ENCODE assay signal across 16 cellular contexts in genomic region chr6:24940311-24940917, GRCh38. TPM values are rescaled to one million over a fixed set of nuclear protein-coding genes. Genes with fewer than 3 reads are reported as not detected.
DNase-seq lines count a peak whose midpoint lies in the region; ATAC-seq and TF ChIP-seq lines count a peak whose summit lies in the region.
"Had no signal": no experiment of that assay in that cellular context is flagged by ENCODE, and none has a peak within 500 bp of the region (broad histone marks: within the 10 kb centered on the region; RNA-seq: fewer than 3 reads in every experiment).

No MANE protein-coding gene starts in this region.

- H3K4me1 ChIP-seq in ovary (ENCODE audit: insufficient read depth) (no peaks in the 10 kb centered on the region), left ventricle myocardium inferior (no peaks in the 10 kb centered on the region)
- H3K4me1 ChIP-seq: colonic mucosa had no signal

- peaks cover 15% of the 10 kb centered on the region for H3K36me3 ChIP-seq in SU-DHL-6 (ENCODE audit: low read length)
- no peaks in the 10 kb centered on the region for H3K36me3 ChIP-seq in ovary
- no peaks in the 10 kb centered on the region for H3K36me3 ChIP-seq in left ventricle myocardium inferior
- H3K36me3 ChIP-seq: colonic mucosa, thoracic aorta had no signal

- POLR2A ChIA-PET in activated CD4-positive, alpha-beta T cell treated with anti-CD3 and anti-CD28 coated beads, Interleukin-2, amount 10 ng/mL, durations not matched to agents 7 days and 5 days (lab: Charles Lee): no interaction called here

- H2AFZ ChIP-seq in SU-DHL-6 (ENCODE audit: low read depth, low read length, severe bottlenecking): peak overlapping the region; percentile 2
- H2AFZ ChIP-seq: neural progenitor cell had no signal

- H3K9me3 ChIP-seq in SU-DHL-6 (ENCODE audit: insufficient read depth, low read length) (peaks cover 19% of the 10 kb centered on the region), ovary (no peaks in the 10 kb centered on the region), left ventricle myocardium inferior (replicated peaks) (peaks cover 21% of the 10 kb centered on the region)
- H3K9me3 ChIP-seq: colonic mucosa had no signal

- H3K79me2 ChIP-seq in SU-DHL-6 (ENCODE audit: insufficient read depth, low read length): peaks cover 3% of the 10 kb centered on the region

- peaks cover 79% of the 10 kb centered on the region for H3K36me3 Mint-ChIP-seq in activated CD4-positive, alpha-beta T cell treated with anti-CD3 and anti-CD28 coated beads, Interleukin-2, amount 10 ng/mL, durations not matched to agents 7 days and 5 days (ENCODE audit: low read depth)
- H3K36me3 Mint-ChIP-seq in naive B cell: peaks cover 12 to 16% of the 10 kb centered on the region in 2 donors
- H3K36me3 Mint-ChIP-seq: neural progenitor cell had no signal

- H3K27ac Mint-ChIP-seq in activated CD4-positive, alpha-beta T cell treated with anti-CD3 and anti-CD28 coated beads, Interleukin-2, amount 10 ng/mL, durations not matched to agents 7 days and 5 days: peak overlapping the region; percentile 82
- peak overlapping the region; percentile 76 to 95 (median 94) for H3K27ac Mint-ChIP-seq in naive B cell
- H3K27ac Mint-ChIP-seq: neural progenitor cell had no signal

- peak overlapping the region; percentile 17 for H3K9ac ChIP-seq in SU-DHL-6 (ENCODE audit: low read length)
- H3K9ac ChIP-seq: neural progenitor cell had no signal

- peaks cover 28% of the 10 kb centered on the region for H3K9me3 Mint-ChIP-seq in activated CD4-positive, alpha-beta T cell treated with anti-CD3 and anti-CD28 coated beads, Interleukin-2, amount 10 ng/mL, durations not matched to agents 7 days and 5 days
- H3K9me3 Mint-ChIP-seq in naive B cell: peaks cover 4 to 22% (median 16%) of the 10 kb centered on the region in 7 donors

- no peak for TF ChIP-seq POLR2A in ovary (IDR thresholded peaks at IDR 0.05)

- peak in 1 of 2 donors; percentile 17 for ATAC-seq in naive B cell (ENCODE audit: low read depth in 2 of 2)

- H4K20me1 ChIP-seq in SU-DHL-6 (ENCODE audit: low read depth, low read length): no peaks in the 10 kb centered on the region

- CTCF ChIA-PET in activated CD4-positive, alpha-beta T cell treated with anti-CD3 and anti-CD28 coated beads, Interleukin-2, amount 10 ng/mL, durations not matched to agents 7 days and 5 days (lab: Charles Lee): interaction anchor here (1.2 kb wide), 1 partner anchor 31 kb away, joined by 3 read pairs; no protein-coding TSS in a partner anchor

- 69 to 78% (median 73%) methylated on average over 9 of the region's 9 CpGs for WGBS in ovary, 3 donors

- H3K4me2 ChIP-seq in SU-DHL-6 (ENCODE audit: low read depth, low read length, poor library complexity, severe bottlenecking): peak overlapping the region; percentile 64
- H3K4me2 ChIP-seq: neural progenitor cell had no signal

- peaks cover 44% of the 10 kb centered on the region for H3F3A ChIP-seq in SU-DHL-6 (ENCODE audit: insufficient read depth)

- TF ChIP-seq EP300 in ovary (IDR thresholded peaks at IDR 0.05): no peak

- H3K27ac ChIP-seq in SU-DHL-6 (ENCODE audit: low read depth, low read length): peak overlapping the region; percentile 92
- no peak overlapping the region for H3K27ac ChIP-seq in ovary
- H3K27ac ChIP-seq in left ventricle myocardium inferior (replicated peaks): no peak overlapping the region
- H3K27ac ChIP-seq: colonic mucosa, epithelial cell of prostate, neural progenitor cell, thoracic aorta had no signal

- H3K4me3 ChIP-seq in GM12865 (ENCODE audit: low read depth, low read length) (peak overlapping the region; percentile 2), SU-DHL-6 (ENCODE audit: insufficient read depth, low read length, poor library complexity, severe bottlenecking) (peak overlapping the region; percentile 9), ovary (no peak overlapping the region), left ventricle myocardium inferior (no peak overlapping the region)
- H3K4me3 ChIP-seq: colonic mucosa, neural progenitor cell, thoracic aorta had no signal

- no peaks in the 10 kb centered on the region for H3K27me3 Mint-ChIP-seq in activated CD4-positive, alpha-beta T cell treated with anti-CD3 and anti-CD28 coated beads, Interleukin-2, amount 10 ng/mL, durations not matched to agents 7 days and 5 days
- no peaks in the 10 kb centered on the region for H3K27me3 Mint-ChIP-seq in naive B cell

- H3K4me3 Mint-ChIP-seq in activated CD4-positive, alpha-beta T cell treated with anti-CD3 and anti-CD28 coated beads, Interleukin-2, amount 10 ng/mL, durations not matched to agents 7 days and 5 days: peak overlapping the region; percentile 44
- peak overlapping the region; percentile 51 to 89 (median 80) for H3K4me3 Mint-ChIP-seq in naive B cell
- H3K4me3 Mint-ChIP-seq: neural progenitor cell had no signal

- intact Hi-C loops in ovary (cut with DNase I): no loop called here
- intact Hi-C loops in left ventricle myocardium inferior (cut with micrococcal nuclease): no loop called here

- no peak for DNase-seq in activated CD4-positive, alpha-beta T cell treated with anti-CD3 and anti-CD28 coated beads, Interleukin-2, amount 10 ng/mL, durations not matched to agents 7 days and 5 days
- no peak for DNase-seq in activated CD4-positive, alpha-beta T cell treated with anti-CD3 and anti-CD28 coated beads, Interleukin-2, amount 50 U/mL, for 48 hours
- DNase-seq in GM12865 (ENCODE audit: low read depth) (peak; percentile 31), naive B cell (peak; percentile 47), ovary (no peak), left ventricle myocardium inferior (no peak), NCI-H2107 (lab: John Stamatoyannopoulos, UW) (no peak)
- DNase-seq: colonic mucosa, mammary epithelial cell, NCI-H2029, retina, Right ventricle myocardium superior had no signal

- TF ChIP-seq CTCF in GM12865 (IDR thresholded peaks at IDR 0.05; ENCODE audit: insufficient read depth, low read depth, low read length, missing control alignments) (no peak), SU-DHL-6 (IDR thresholded peaks at IDR 0.05; ENCODE audit: insufficient read depth, low read length, poor library complexity, severe bottlenecking) (no peak), ovary (IDR thresholded peaks at IDR 0.05) (no peak), left ventricle myocardium inferior (IDR thresholded peaks at IDR 0.05; ENCODE audit: borderline replicate concordance) (no peak)

- peaks cover 66% of the 10 kb centered on the region for H3K4me1 Mint-ChIP-seq in activated CD4-positive, alpha-beta T cell treated with anti-CD3 and anti-CD28 coated beads, Interleukin-2, amount 10 ng/mL, durations not matched to agents 7 days and 5 days
- H3K4me1 Mint-ChIP-seq in naive B cell: peaks cover 59 to 73% (median 69%) of the 10 kb centered on the region in 3 donors

- H3K27me3 ChIP-seq in SU-DHL-6 (ENCODE audit: low read length) (no peaks in the 10 kb centered on the region), ovary (no peaks in the 10 kb centered on the region), left ventricle myocardium inferior (ENCODE audit: low read depth) (no peaks in the 10 kb centered on the region)
- H3K27me3 ChIP-seq: colonic mucosa, neural progenitor cell had no signal

- no peaks in the 10 kb centered on the region for H3K9me2 ChIP-seq in SU-DHL-6 (replicated peaks; ENCODE audit: insufficient read depth, low read length)

RNA-seq across cellular contexts. Expression of gene RIPOR2, which starts 4.7 kb away (rescaled TPM):
- total RNA-seq in activated CD4-positive, alpha-beta T cell treated with anti-CD3 and anti-CD28 coated beads, Interleukin-2, amount 10 ng/mL, durations not matched to agents 7 days and 5 days: 100 to 1,000 TPM; 287 to 303 TPM
- 100 to 1,000 TPM; 464 to 666 (median 484) TPM for polyA plus RNA-seq in naive B cell (ENCODE audit: low read depth in 6 of 6)
- total RNA-seq in ovary: 10 to 100 TPM in 1 of 7 donors, 1 to 10 TPM in 6; 1.1 to 14.4 (median 4.5) TPM
- polyA plus RNA-seq in ovary: 1 to 10 TPM; 3.6 to 8.1 TPM
- total RNA-seq in left ventricle myocardium inferior: 3.1 TPM

Comparison
In these comparisons a context has a peak if more than half of its experiments do, and no peak if none do; other contexts are left out.
1. DNase-seq: peak in GM12865 (single experiment) and naive B cell (single experiment); none in activated CD4-positive, alpha-beta T cell treated with anti-CD3 and anti-CD28 coated beads, Interleukin-2, amount 10 ng/mL, durations not matched to agents 7 days and 5 days (single experiment), activated CD4-positive, alpha-beta T cell treated with anti-CD3 and anti-CD28 coated beads, Interleukin-2, amount 50 U/mL, for 48 hours (0 of 2), ovary (0 of 5), left ventricle myocardium inferior (single experiment) and NCI-H2107 (single experiment).
2. H3K4me3 ChIP-seq: peak in GM12865 (single experiment) and SU-DHL-6 (single experiment); none in ovary (single experiment) and left ventricle myocardium inferior (single experiment).
3. RNA of gene RIPOR2, which starts 4.7 kb away (total RNA-seq): 287 to 303 TPM in activated CD4-positive, alpha-beta T cell treated with anti-CD3 and anti-CD28 coated beads, Interleukin-2, amount 10 ng/mL, durations not matched to agents 7 days and 5 days; 1.1 to 14.4 TPM in ovary and 3.1 TPM in left ventricle myocardium inferior (single experiment); every median in the first group is over 10 times any median in the second.